10 cellular contexts compared by ENCODE assay signal in genomic region chr19:14561832-14562351, GRCh38. TPM values are rescaled to one million over a fixed set of nuclear protein-coding genes. Genes with fewer than 3 reads are reported as not detected.
DNase-seq lines count a peak whose midpoint lies in the region; ATAC-seq and TF ChIP-seq lines count a peak whose summit lies in the region.
"Had no signal": no experiment of that assay in that cellular context is flagged by ENCODE, and none has a peak within 500 bp of the region (broad histone marks: within the 10 kb centered on the region; RNA-seq: fewer than 3 reads in every experiment).

No MANE protein-coding gene starts in this region.

- H3K36me3 ChIP-seq in left ventricle myocardium inferior (peaks cover 14% of the 10 kb centered on the region), lower lobe of right lung (peaks cover 21% of the 10 kb centered on the region)

- intact Hi-C loops in left ventricle myocardium inferior (cut with micrococcal nuclease) = no loop called here
- intact Hi-C loops in sciatic nerve (cut with DNase I) = no loop called here
- intact Hi-C loops in lower lobe of right lung (cut with DNase I) = no loop called here

- H3K27ac ChIP-seq in left ventricle myocardium inferior (replicated peaks) (peak overlapping the region; percentile 92), lower lobe of right lung (no peak overlapping the region)

- no peaks in the 10 kb centered on the region for H3K27me3 Mint-ChIP-seq in T-helper 17 cell

- H3K27me3 ChIP-seq in left ventricle myocardium inferior (ENCODE audit: low read depth) = no peaks in the 10 kb centered on the region
- no peaks in the 10 kb centered on the region for H3K27me3 ChIP-seq in lower lobe of right lung (ENCODE audit: low read depth)

- H3K36me3 Mint-ChIP-seq in T-helper 17 cell (ENCODE audit: low read depth) = no peaks in the 10 kb centered on the region

- no peak overlapping the region for H3K4me3 Mint-ChIP-seq in T-helper 17 cell

- ATAC-seq in sciatic nerve (peak; percentile 56), HG03571 (IDR thresholded peaks at IDR 0.05; ENCODE audit: unreplicated experiment) (no peak), lower lobe of right lung (no peak), HG03521 (IDR thresholded peaks at IDR 0.05; ENCODE audit: unreplicated experiment) (no peak), T-helper 17 cell (no peak)

- no peak overlapping the region for H3K27ac Mint-ChIP-seq in T-helper 17 cell

- H3K4me1 ChIP-seq in left ventricle myocardium inferior = peaks cover 65% of the 10 kb centered on the region
- H3K4me1 ChIP-seq in lower lobe of right lung = peaks cover 9% of the 10 kb centered on the region

- DNase-seq in GM12865 (ENCODE audit: low read depth) = peak; percentile 61
- peak in 51 of 58 donors; percentile 18 to 84 (median 63) for DNase-seq in anterior cingulate cortex (lab: John Stamatoyannopoulos, UW)
- peak; percentile 57 for DNase-seq in left ventricle myocardium inferior
- DNase-seq in sciatic nerve (ENCODE audit: low spot score) = no peak
- DNase-seq in lower lobe of right lung = no peak
- DNase-seq in T-helper 17 cell = no peak
- DNase-seq: activated T-cell treated with anti-CD3 and anti-CD28 coated beads, Interleukin-2, amount 50 U/mL, for 1 hour had no signal

- H3K4me1 Mint-ChIP-seq in T-helper 17 cell = peaks cover 15% of the 10 kb centered on the region

- H3K9me3 ChIP-seq in left ventricle myocardium inferior (replicated peaks) (no peaks in the 10 kb centered on the region), lower lobe of right lung (no peaks in the 10 kb centered on the region), T-helper 17 cell (ENCODE audit: control insufficient read depth, low read length, poor library complexity, severe bottlenecking) (no peaks in the 10 kb centered on the region)

- H3K4me3 ChIP-seq in GM12865 (ENCODE audit: low read depth, low read length) = no peak overlapping the region
- peak overlapping the region; percentile 50 for H3K4me3 ChIP-seq in left ventricle myocardium inferior
- no peak overlapping the region for H3K4me3 ChIP-seq in lower lobe of right lung

- TF ChIP-seq CTCF in GM12865 (IDR thresholded peaks at IDR 0.05; ENCODE audit: insufficient read depth, low read depth, low read length, missing control alignments) = no peak
- TF ChIP-seq CTCF in left ventricle myocardium inferior (IDR thresholded peaks at IDR 0.05; ENCODE audit: borderline replicate concordance) = no peak
- TF ChIP-seq CTCF in lower lobe of right lung (IDR thresholded peaks at IDR 0.05) = no peak

RNA-seq across cellular contexts. Expression of gene NDUFB7, which starts 10.0 kb away (rescaled TPM):
- total RNA-seq in left ventricle myocardium inferior = 501 TPM
- 130 TPM for total RNA-seq in sciatic nerve
- 121 TPM for total RNA-seq in lower lobe of right lung
- 10 to 100 TPM; 60.7 to 62.5 TPM for total RNA-seq in T-helper 17 cell

RNA-seq across cellular contexts. Expression of gene CLEC17A, which starts 21.0 kb away (rescaled TPM):
- total RNA-seq in left ventricle myocardium inferior (not detected), sciatic nerve (0.76 TPM), lower lobe of right lung (not detected), T-helper 17 cell (1 to 10 TPM in 1 of 2 donors, under 1 TPM in 1; 0.34 to 2.4 TPM)
- total RNA-seq: G401 had no signal

RNA-seq across cellular contexts. Expression of gene TECR, which starts 32.5 kb away (rescaled TPM):
- total RNA-seq in left ventricle myocardium inferior (69.3 TPM), sciatic nerve (101 TPM), lower lobe of right lung (127 TPM), T-helper 17 cell (100 to 1,000 TPM; 111 to 125 TPM)

RNA-seq across cellular contexts. Expression of gene DNAJB1, which starts 43.7 kb away (rescaled TPM):
- total RNA-seq in left ventricle myocardium inferior (48.7 TPM), sciatic nerve (86.0 TPM), lower lobe of right lung (92.5 TPM), T-helper 17 cell (100 to 1,000 TPM; 483 to 558 TPM)

Comparison
In these comparisons a context has a peak if more than half of its experiments do, and no peak if none do; other contexts are left out.
1. DNase-seq: peak in GM12865 (single experiment), anterior cingulate cortex (51 of 58) and left ventricle myocardium inferior (single experiment); none in sciatic nerve (single experiment), lower lobe of right lung (single experiment) and T-helper 17 cell (0 of 3).